8 cellular contexts compared by ENCODE assay signal in the genomic region with DNA sequence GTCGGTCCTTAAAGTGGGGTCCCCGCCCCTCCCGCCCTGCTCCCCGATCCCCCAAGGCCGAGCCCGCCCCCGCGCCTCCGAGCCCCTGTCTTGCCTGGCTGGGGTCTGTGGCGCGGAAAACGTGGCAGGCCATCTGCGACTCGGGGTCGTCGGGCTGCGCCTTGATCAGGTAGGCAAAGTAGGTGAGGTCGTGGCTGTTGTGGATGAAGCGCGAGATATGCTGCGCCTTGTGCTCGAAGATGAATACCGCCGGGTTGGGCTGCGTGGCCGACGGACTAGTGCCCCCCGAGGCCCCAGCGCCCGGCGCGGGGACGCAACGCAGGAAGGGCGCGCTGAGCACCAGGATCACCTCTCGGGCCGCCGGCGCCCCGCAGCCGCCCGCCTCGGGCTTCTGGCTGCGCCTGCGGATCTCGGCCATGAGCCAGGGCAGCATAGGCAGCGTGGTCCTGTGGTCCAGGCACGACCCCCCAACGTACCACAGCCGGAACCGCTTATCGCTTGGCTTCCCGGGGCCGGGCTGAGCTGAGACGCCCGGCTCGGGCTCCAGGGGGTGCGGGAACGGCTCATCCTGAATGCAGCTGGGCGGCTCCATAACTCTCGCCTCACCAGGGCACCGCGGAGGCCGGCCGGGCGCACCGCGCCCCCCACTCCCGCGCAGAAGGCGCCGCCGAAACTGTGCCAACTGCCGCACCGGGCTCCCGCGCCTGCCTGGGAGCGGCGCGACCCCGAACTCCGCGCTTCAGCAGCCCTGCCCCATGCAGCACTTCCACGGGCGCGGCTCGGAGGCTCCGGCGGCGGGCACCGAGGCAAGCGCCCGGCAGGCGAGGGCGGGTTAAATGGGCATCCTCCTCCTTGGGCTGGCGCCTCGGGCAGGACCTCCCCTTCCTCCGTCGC. TPM values are rescaled to one million over a fixed set of nuclear protein-coding genes. Genes with fewer than 3 reads are reported as not detected.
DNase-seq lines count a peak whose midpoint lies in the region; ATAC-seq and TF ChIP-seq lines count a peak whose summit lies in the region.

No MANE protein-coding gene starts in this region.

- H3K9me3 ChIP-seq in adrenal gland (replicated peaks in 1 of 3): no peaks in the 10 kb centered on the region

- peaks cover 0 to 17% of the 10 kb centered on the region in 2 donors for H3K4me1 ChIP-seq in adrenal gland (replicated peaks in 1 of 2)

- 0 to 1% (median 0%) methylated on average over 29 to 100 of the region's 100 CpGs; no CpG with 5 or more reads in 1 of the 4 donors for WGBS in adrenal gland, 4 donors

- no peaks in the 10 kb centered on the region for H3K27me3 ChIP-seq in BJ (ENCODE audit: control insufficient read depth, insufficient read depth, low read length)
- no peaks in the 10 kb centered on the region for H3K27me3 ChIP-seq in adrenal gland

- intact Hi-C loops in adrenal gland (cut with DNase I): loop anchor here in 1 of 2 donors (10.0 kb wide), 2 partner anchors 63 to 117 kb away; a partner anchor contains a TSS
- intact Hi-C loops in sciatic nerve (cut with DNase I): loop anchor here (5.0 kb wide), 1 partner anchor 114 kb away; no protein-coding TSS in a partner anchor

- TF ChIP-seq POLR2A in adrenal gland (IDR thresholded peaks at IDR 0.05): no peak

- peak overlapping the region in 4 of 5 donors; percentile 76 to 91 (median 82) for H3K27ac ChIP-seq in adrenal gland

- DNase-seq in BJ (ENCODE audit: low read depth): no peak
- DNase-seq in OCI-M1 (lab: John Stamatoyannopoulos, UW): peak; percentile 59
- peak in 5 of 7 donors; percentile 37 to 54 (median 45) for DNase-seq in adrenal gland
- DNase-seq in hypothalamus (lab: John Stamatoyannopoulos, UW): peak in 30 of 51 donors; percentile 3 to 59 (median 29)
- DNase-seq in sciatic nerve (ENCODE audit: low spot score): peak; percentile 66
- DNase-seq in inferior parietal cortex (ENCODE audit: extremely low spot score): no peak

- H3K36me3 ChIP-seq in BJ (ENCODE audit: control insufficient read depth, insufficient read depth, low read length): no peaks in the 10 kb centered on the region
- no peaks in the 10 kb centered on the region for H3K36me3 ChIP-seq in adrenal gland (replicated peaks in 1 of 2)

- TF ChIP-seq CTCF in BJ (IDR thresholded peaks at IDR 0.05; ENCODE audit: insufficient read depth, low read depth, low read length) (no peak), adrenal gland (IDR thresholded peaks at IDR 0.05) (no peak)

- H3K4me3 ChIP-seq in BJ (ENCODE audit: low read depth, low read length) (peak overlapping the region; percentile 77), adrenal gland (peak overlapping the region; percentile 56 to 88 (median 85))

- POLR2A ChIA-PET in BJ (lab: Charles Lee): interaction anchor here (0.6 kb wide), 1 partner anchor 89 kb away, joined by 4 read pairs; no protein-coding TSS in a partner anchor

- CTCF ChIA-PET in BJ (lab: Yijun Ruan, JAX): interaction anchor here (0.8 to 2.4 kb wide), 24 partner anchors 10 to 146 kb away, joined by 3 to 33 read pairs (median 5); a partner anchor contains a TSS

- ATAC-seq in GM18873 (IDR thresholded peaks at IDR 0.05; ENCODE audit: low FRiP score, unreplicated experiment) (peak; percentile 16), HG03097 (IDR thresholded peaks at IDR 0.05; ENCODE audit: low FRiP score, unreplicated experiment) (peak; percentile 24), sciatic nerve (no peak)

RNA-seq across cellular contexts. Expression of a gene that starts 0.5 kb away (rescaled TPM):
- 12.7 and 16.4 TPM in 2 replicates for polyA plus RNA-seq in BJ (2011; rRNA removed)
- polyA minus RNA-seq in BJ (2011; rRNA and poly(A)+ RNA removed): 16.7 and 17.0 TPM in 2 replicates
- total RNA-seq in adrenal gland: 100 to 1,000 TPM in 7 of 8 donors, 10 to 100 TPM in 1; 59.2 to 324 (median 238) TPM
- 100 to 1,000 TPM in 1 of 3 donors, 10 to 100 TPM in 2; 41.6 to 110 (median 88.4) TPM for polyA plus RNA-seq in adrenal gland
- 19.6 TPM for total RNA-seq in sciatic nerve

RNA-seq across cellular contexts. Expression of a gene that starts 56.2 kb away (rescaled TPM):
- 95.7 and 251 TPM in 2 replicates for polyA plus RNA-seq in BJ (2011; rRNA removed)
- 27.2 and 30.4 TPM in 2 replicates for polyA minus RNA-seq in BJ (2011; rRNA and poly(A)+ RNA removed)
- total RNA-seq in adrenal gland: 100 to 1,000 TPM in 7 of 8 donors, 10 to 100 TPM in 1; 60.7 to 599 (median 325) TPM
- 100 to 1,000 TPM; 142 to 327 (median 227) TPM for polyA plus RNA-seq in adrenal gland
- total RNA-seq in sciatic nerve: 149 TPM

Comparison
In these comparisons a context has a peak if more than half of its experiments do, and no peak if none do; other contexts are left out.
1. DNase-seq: peak in OCI-M1 (single experiment), adrenal gland (5 of 7), hypothalamus (30 of 51) and sciatic nerve (single experiment); none in BJ (single experiment) and inferior parietal cortex (single experiment).